In the genomic region with DNA sequence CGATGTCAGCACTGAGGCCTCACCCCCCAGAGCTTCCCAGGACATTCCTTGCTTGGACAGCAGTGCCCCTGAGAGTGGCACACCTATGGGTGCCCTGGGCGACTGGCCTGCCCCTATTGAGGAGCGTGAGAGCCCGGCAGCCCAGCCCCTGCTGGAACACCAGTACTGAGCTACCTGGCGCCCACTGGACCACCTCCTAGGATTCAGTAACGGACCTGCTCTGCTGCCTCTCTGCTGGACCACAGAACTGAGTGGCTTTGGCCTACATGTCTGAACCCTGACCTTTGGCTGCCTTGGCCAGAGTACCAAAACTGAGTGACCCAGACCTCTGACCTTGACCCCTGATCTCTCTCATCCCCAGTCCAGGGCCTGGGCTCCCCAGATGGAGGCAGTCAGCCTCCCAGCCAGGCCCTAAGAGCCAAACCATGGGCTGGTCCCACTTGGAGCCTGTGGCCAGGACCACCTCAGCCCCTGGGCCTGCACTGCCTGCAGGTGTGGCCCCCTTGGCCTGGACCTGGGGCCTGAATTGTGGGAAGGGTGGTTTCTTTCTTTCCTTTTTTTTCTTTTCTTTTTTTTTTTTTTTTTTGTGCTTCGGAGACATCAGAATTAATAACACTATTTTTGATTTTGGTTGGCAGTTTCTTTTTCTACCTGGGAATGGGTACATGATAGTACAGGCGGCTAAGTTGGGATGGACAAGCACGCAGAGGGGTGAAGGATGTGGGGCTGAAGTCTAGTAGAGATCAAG, we compare ENCODE assay signal across 1 cellular context.
TF ChIP-seq lines count a peak whose summit lies in the region.

No MANE protein-coding gene starts in this region.

TF ChIP-seq in HEK293, 187 proteins besides CTCF, POLR2A, EP300 and RAD21 (continued from another document):
- TF ChIP-seq, protein P1, sequence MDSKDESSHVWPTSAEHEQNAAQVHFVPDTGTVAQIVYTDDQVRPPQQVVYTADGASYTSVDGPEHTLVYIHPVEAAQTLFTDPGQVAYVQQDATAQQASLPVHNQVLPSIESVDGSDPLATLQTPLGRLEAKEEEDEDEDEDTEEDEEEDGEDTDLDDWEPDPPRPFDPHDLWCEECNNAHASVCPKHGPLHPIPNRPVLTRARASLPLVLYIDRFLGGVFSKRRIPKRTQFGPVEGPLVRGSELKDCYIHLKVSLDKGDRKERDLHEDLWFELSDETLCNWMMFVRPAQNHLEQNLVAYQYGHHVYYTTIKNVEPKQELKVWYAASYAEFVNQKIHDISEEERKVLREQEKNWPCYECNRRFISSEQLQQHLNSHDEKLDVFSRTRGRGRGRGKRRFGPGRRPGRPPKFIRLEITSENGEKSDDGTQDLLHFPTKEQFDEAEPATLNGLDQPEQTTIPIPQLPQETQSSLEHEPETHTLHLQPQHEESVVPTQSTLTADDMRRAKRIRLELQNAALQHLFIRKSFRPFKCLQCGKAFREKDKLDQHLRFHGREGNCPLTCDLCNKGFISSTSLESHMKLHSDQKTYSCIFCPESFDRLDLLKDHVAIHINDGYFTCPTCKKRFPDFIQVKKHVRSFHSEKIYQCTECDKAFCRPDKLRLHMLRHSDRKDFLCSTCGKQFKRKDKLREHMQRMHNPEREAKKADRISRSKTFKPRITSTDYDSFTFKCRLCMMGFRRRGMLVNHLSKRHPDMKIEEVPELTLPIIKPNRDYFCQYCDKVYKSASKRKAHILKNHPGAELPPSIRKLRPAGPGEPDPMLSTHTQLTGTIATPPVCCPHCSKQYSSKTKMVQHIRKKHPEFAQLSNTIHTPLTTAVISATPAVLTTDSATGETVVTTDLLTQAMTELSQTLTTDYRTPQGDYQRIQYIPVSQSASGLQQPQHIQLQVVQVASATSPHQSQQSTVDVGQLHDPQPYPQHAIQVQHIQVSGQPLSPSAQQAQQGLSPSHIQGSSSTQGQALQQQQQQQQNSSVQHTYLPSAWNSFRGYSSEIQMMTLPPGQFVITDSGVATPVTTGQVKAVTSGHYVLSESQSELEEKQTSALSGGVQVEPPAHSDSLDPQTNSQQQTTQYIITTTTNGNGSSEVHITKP (tag by site-specific recombination; IDR thresholded peaks at IDR 0.05), result peak; percentile 61
- TF ChIP-seq ZXDB (tag by site-specific recombination; IDR thresholded peaks at IDR 0.05), result no peak
- TF ChIP-seq, protein P2, sequence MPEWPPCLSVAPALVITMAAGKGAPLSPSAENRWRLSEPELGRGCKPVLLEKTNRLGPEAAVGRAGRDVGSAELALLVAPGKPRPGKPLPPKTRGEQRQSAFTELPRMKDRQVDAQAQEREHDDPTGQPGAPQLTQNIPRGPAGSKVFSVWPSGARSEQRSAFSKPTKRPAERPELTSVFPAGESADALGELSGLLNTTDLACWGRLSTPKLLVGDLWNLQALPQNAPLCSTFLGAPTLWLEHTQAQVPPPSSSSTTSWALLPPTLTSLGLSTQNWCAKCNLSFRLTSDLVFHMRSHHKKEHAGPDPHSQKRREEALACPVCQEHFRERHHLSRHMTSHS (tag by site-specific recombination; IDR thresholded peaks at IDR 0.05), result no peak
- TF ChIP-seq, protein P3, sequence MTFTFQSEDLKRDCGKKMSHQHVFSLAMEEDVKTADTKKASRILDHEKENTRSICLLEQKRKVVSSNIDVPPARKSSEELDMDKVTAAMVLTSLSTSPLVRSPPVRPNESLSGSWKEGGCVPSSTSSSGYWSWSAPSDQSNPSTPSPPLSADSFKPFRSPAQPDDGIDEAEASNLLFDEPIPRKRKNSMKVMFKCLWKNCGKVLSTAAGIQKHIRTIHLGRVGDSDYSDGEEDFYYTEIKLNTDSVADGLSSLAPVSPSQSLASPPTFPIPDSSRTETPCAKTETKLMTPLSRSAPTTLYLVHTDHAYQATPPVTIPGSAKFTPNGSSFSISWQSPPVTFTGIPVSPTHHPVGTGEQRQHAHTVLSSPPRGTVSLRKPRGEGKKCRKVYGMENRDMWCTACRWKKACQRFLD (tag by site-specific recombination; IDR thresholded peaks at IDR 0.05), result no peak
